24 cellular contexts compared by ENCODE assay signal in the genomic region with DNA sequence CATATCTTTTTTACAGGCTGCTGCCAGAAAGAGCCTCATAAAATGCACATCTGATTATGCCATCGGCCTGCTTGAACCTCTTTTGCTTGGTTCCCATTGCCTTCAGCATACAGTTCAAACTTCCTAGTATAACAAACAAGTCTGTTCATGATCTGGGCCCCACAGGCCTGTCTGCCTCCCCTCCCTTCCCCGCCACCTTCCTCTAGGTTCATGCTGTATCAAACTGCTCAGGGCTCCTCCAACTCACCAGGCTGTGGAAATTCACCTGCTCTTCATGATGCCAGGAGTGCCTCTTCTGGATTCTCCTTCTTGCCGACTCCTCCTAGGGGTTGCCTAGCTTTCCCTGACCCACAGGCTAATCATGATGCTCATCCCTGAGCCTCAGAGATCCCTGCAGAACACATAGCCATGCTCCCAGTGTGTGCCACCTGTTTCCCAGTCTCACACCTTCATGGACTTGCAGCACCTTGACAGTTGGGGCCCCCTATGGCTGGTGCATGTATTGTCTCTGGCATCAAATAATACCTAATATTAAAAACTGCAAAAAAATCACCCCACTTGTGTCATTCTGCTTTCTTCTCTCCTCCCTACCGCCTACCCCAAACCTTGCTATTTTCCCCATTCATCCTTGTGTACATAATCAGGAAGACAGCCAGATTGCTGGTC. TPM values are rescaled to one million over a fixed set of nuclear protein-coding genes. Genes with fewer than 3 reads are reported as not detected.
A peak's percentile ranks its signal among the peaks of the same experiment; 100 is the strongest.
DNase-seq lines count a peak whose midpoint lies in the region; ATAC-seq, FAIRE-seq and TF ChIP-seq lines count a peak whose summit lies in the region.
"Had no signal": no experiment of that assay in that cellular context is flagged by ENCODE, and none has a peak within 500 bp of the region (broad histone marks: within the 10 kb centered on the region; RNA-seq: fewer than 3 reads in every experiment).

No MANE protein-coding gene starts in this region.

- no peaks in the 10 kb centered on the region for H3K36me3 Mint-ChIP-seq in T-helper 2 cell treated with Interferon-gamma antibody and Interleukin-4, amounts not matched to agents 5 μg/mL and 100 μg/mL, for 36 hours (ENCODE audit: low read depth)
- H3K36me3 Mint-ChIP-seq: CD8-positive, alpha-beta memory T cell had no signal

- POLR2A ChIA-PET in HepG2 (lab: Yijun Ruan, JAX): no interaction called here

- BruUV-seq in HepG2 (replicated peaks; lab: Mats Ljungman, UMichigan): no TSS peak

- FAIRE-seq in HepG2 (lab: Jason Lieb, UNC): no peak
- FAIRE-seq: GM19239, H1 had no signal

- H3K9me3 Mint-ChIP-seq in T-helper 2 cell treated with Interferon-gamma antibody and Interleukin-4, amounts not matched to agents 5 μg/mL and 100 μg/mL, for 36 hours: peaks cover 4% of the 10 kb centered on the region

- H3K27me3 ChIP-seq in RWPE2 (ENCODE audit: insufficient read depth, poor library complexity, severe bottlenecking) (no peaks in the 10 kb centered on the region), HepG2 (ENCODE audit: control insufficient read depth in 1 of 2, insufficient read depth in 2 of 2, low read length in 2 of 2) (no peaks in the 10 kb centered on the region)

- peaks cover 25% of the 10 kb centered on the region for H3K4me1 ChIP-seq in RWPE2 (ENCODE audit: insufficient read depth, poor library complexity, severe bottlenecking)
- no peaks in the 10 kb centered on the region for H3K4me1 ChIP-seq in HepG2 (ENCODE audit: insufficient read depth, low read length)

- H3K9ac ChIP-seq in HepG2 (ENCODE audit: insufficient read depth, low read depth, low read length): no peak overlapping the region
- H3K9ac ChIP-seq: SK-N-SH had no signal

- no peaks in the 10 kb centered on the region for H3K9me3 ChIP-seq in RWPE2 (ENCODE audit: severe bottlenecking)
- H3K9me3 ChIP-seq in HepG2 (ENCODE audit: low read length): no peaks in the 10 kb centered on the region
- H3K9me3 ChIP-seq: SK-N-SH had no signal

- in situ Hi-C loops in HepG2 (cut with HindIII; ENCODE audit: extremely low pct_ligation_motif_present, low pct_unique_long_range_greater_than_20kb): no loop called here

- peaks cover 4% of the 10 kb centered on the region for H3K4me1 Mint-ChIP-seq in T-helper 2 cell treated with Interferon-gamma antibody and Interleukin-4, amounts not matched to agents 5 μg/mL and 100 μg/mL, for 36 hours (ENCODE audit: low read depth)

- H3K27ac Mint-ChIP-seq in T-helper 2 cell treated with Interferon-gamma antibody and Interleukin-4, amounts not matched to agents 5 μg/mL and 100 μg/mL, for 36 hours: peak overlapping the region; percentile 8

- no peaks in the 10 kb centered on the region for H3K79me2 ChIP-seq in HepG2 (ENCODE audit: insufficient read depth, low read length)

- H3K4me3 Mint-ChIP-seq in T-helper 2 cell treated with Interferon-gamma antibody and Interleukin-4, amounts not matched to agents 5 μg/mL and 100 μg/mL, for 36 hours: no peak overlapping the region
- H3K4me3 Mint-ChIP-seq: CD8-positive, alpha-beta memory T cell had no signal

- H2AFZ ChIP-seq in HepG2 (ENCODE audit: low read length): no peak overlapping the region

- no peak overlapping the region for H3K27ac ChIP-seq in RWPE2 (ENCODE audit: poor library complexity, severe bottlenecking)
- H3K27ac ChIP-seq in HepG2 (ENCODE audit: extremely low read length, insufficient read depth, low read length): no peak overlapping the region
- H3K27ac ChIP-seq: C4-2B had no signal

- H3K36me3 ChIP-seq in RWPE2 (ENCODE audit: low read depth) (no peaks in the 10 kb centered on the region), HepG2 (replicated peaks in 1 of 2; ENCODE audit: control insufficient read depth in 1 of 2, insufficient read depth in 2 of 2, low read length in 2 of 2) (no peaks in the 10 kb centered on the region)

- CTCF ChIA-PET in HepG2 (lab: Yijun Ruan, JAX; ENCODE audit: low intra/inter-chr PET ratio, low total read pairs): no interaction called here

- ATAC-seq in RWPE2 (ENCODE audit: low read depth) (0 out of 3 replicates have a peak, but pooled peaks have one; percentile 17), esophagus mucosa (peak; percentile 73), HepG2 (no peak)

- TF ChIP-seq EP300 in HepG2 (IDR thresholded peaks at IDR 0.05; ENCODE audit: low read depth in 2 of 2, low read length in 2 of 2): no peak
- no peak for TF ChIP-seq EP300 in HepG2 (CRISPR knock-in tag; IDR thresholded peaks at IDR 0.05; ENCODE audit: borderline replicate concordance)

- TF ChIP-seq CTCF in RWPE2 (IDR thresholded peaks at IDR 0.05; ENCODE audit: poor library complexity, severe bottlenecking) (no peak), HepG2 (CRISPR knock-in tag; IDR thresholded peaks at IDR 0.05) (no peak)

- no peak overlapping the region for H3K4me3 ChIP-seq in RWPE2 (ENCODE audit: severe bottlenecking)
- no peak overlapping the region for H3K4me3 ChIP-seq in HepG2 (replicated peaks in 1 of 3; ENCODE audit: insufficient read depth in 1 of 3, low read depth in 2 of 3, low read length in 3 of 3)

- WGBS in HepG2 (ENCODE audit: low lambda C conversion rate): 30% methylated on average over 4 of the region's 4 CpGs

- no peak overlapping the region for H3K4me2 ChIP-seq in HepG2 (ENCODE audit: low read depth, low read length)
- H3K4me2 ChIP-seq: SK-N-SH had no signal

- no peak for TF ChIP-seq POLR2A in HepG2 (IDR thresholded peaks at IDR 0.05; ENCODE audit: insufficient read depth in 1 of 2, low read depth in 2 of 2, low read length in 2 of 2)

- DNase-seq in T-helper 2 cell treated with Interferon-gamma antibody and Interleukin-4, amounts not matched to agents 5 μg/mL and 100 μg/mL, for 36 hours (ENCODE audit: low spot score): no peak
- DNase-seq in T-helper 2 cell (no peak), RWPE2 (ENCODE audit: low spot score) (no peak), HepG2 (ENCODE audit: low spot score) (no peak), MV-4-11 (lab: John Stamatoyannopoulos, UW) (no peak), NAMALWA (ENCODE audit: low spot score) (no peak), mesenteric fat pad (ENCODE audit: low spot score) (no peak)
- DNase-seq: 8988T; AML-193; CD8-positive, alpha-beta memory T cell; EL; GF-D8; KBM-7; NCI-H1694; NCI-H2081; NCI-H2171; NCI-H526; RPMI8226; SIG-M5; SK-N-SH had no signal

- H4K20me1 ChIP-seq in HepG2 (ENCODE audit: insufficient read depth, low read length): no peaks in the 10 kb centered on the region

- TF ChIP-seq RAD21 in HepG2 (CRISPR knock-in tag; IDR thresholded peaks at IDR 0.05): no peak

- intact Hi-C loops in HepG2 (cut with micrococcal nuclease; ENCODE audit: unreplicated experiment): no loop called here

- H3K27me3 Mint-ChIP-seq in T-helper 2 cell treated with Interferon-gamma antibody and Interleukin-4, amounts not matched to agents 5 μg/mL and 100 μg/mL, for 36 hours (ENCODE audit: low read depth): no peaks in the 10 kb centered on the region

TF ChIP-seq in HepG2, 621 proteins besides CTCF, POLR2A, EP300 and RAD21 (continues in another document):
- TF ChIP-seq ZNF543 (CRISPR knock-in tag; IDR thresholded peaks at IDR 0.05): no peak

RNA-seq across cellular contexts. Expression of gene CD2, which starts 33.7 kb away (rescaled TPM):
- total RNA-seq in esophagus mucosa: 1.3 TPM
- total RNA-seq in HepG2 (2016; rRNA removed; fragmentation: Illumina TruSeq; extraction: Trizol): not detected in 2 replicates
- not detected in 2 replicates for total RNA-seq in HepG2 (2016; cell fraction: cytosol; rRNA removed; fragmentation: Illumina TruSeq; extraction: Trizol; ENCODE audit: low read depth)
- not detected in 2 replicates for total RNA-seq in HepG2 (2016; cell fraction: insoluble cytoplasmic fraction; rRNA removed; fragmentation: Illumina TruSeq; extraction: Trizol)
- not detected in 2 replicates for total RNA-seq in HepG2 (2016; cell fraction: membrane; rRNA removed; fragmentation: Illumina TruSeq; extraction: Trizol)
- not detected in 2 replicates for total RNA-seq in HepG2 (2016; cell fraction: nucleus; rRNA removed; fragmentation: Illumina TruSeq; extraction: Trizol)
- not detected in 2 replicates for polyA plus RNA-seq in HepG2 (2011; rRNA removed)
- not detected in 2 replicates for polyA plus RNA-seq in HepG2 (2011; cell fraction: cytosol; rRNA removed)
- polyA plus RNA-seq in HepG2 (2011; cell fraction: nucleus; rRNA removed): not detected in 2 replicates
- not detected in 2 replicates for polyA plus RNA-seq in HepG2 (2012)
- polyA plus RNA-seq in HepG2 (2016; cell fraction: cytosol; fragmentation: Illumina TruSeq; extraction: Trizol; ENCODE audit: low read depth): not detected in 2 replicates
- not detected in 2 replicates for polyA plus RNA-seq in HepG2 (2016; cell fraction: insoluble cytoplasmic fraction; fragmentation: Illumina TruSeq; extraction: Trizol; ENCODE audit: low read depth)
- not detected in 2 replicates for polyA plus RNA-seq in HepG2 (2016; cell fraction: membrane; fragmentation: Illumina TruSeq; extraction: Trizol; ENCODE audit: low read depth)
- not detected in 2 replicates for polyA plus RNA-seq in HepG2 (2016; cell fraction: nucleus; fragmentation: Illumina TruSeq; extraction: Trizol; ENCODE audit: insufficient read depth, low read depth)
- not detected in 2 replicates for polyA minus RNA-seq in HepG2 (2011; rRNA and poly(A)+ RNA removed; ENCODE audit: low replicate concordance)
- not detected in 2 replicates for polyA minus RNA-seq in HepG2 (2011; cell fraction: cytosol; rRNA and poly(A)+ RNA removed)
- not detected in 2 replicates for polyA minus RNA-seq in HepG2 (2011; cell fraction: nucleus; rRNA and poly(A)+ RNA removed)
- total RNA-seq in mesenteric fat pad: 2.3 TPM
- total RNA-seq: H1 had no signal
- polyA plus RNA-seq: H1, SK-N-SH had no signal

RNA-seq across cellular contexts. Expression of gene IGSF3, which starts 53.0 kb away (rescaled TPM):
- 55.4 TPM for total RNA-seq in esophagus mucosa
- 0.03 and 0.11 TPM in 2 replicates for total RNA-seq in HepG2 (2016; rRNA removed; fragmentation: Illumina TruSeq; extraction: Trizol)
- total RNA-seq in HepG2 (2016; cell fraction: cytosol; rRNA removed; fragmentation: Illumina TruSeq; extraction: Trizol; ENCODE audit: low read depth): not detected in 2 replicates
- total RNA-seq in HepG2 (2016; cell fraction: insoluble cytoplasmic fraction; rRNA removed; fragmentation: Illumina TruSeq; extraction: Trizol): 0.04 and 0.13 TPM in 2 replicates
- 0.03 TPM in 2 replicates for total RNA-seq in HepG2 (2016; cell fraction: membrane; rRNA removed; fragmentation: Illumina TruSeq; extraction: Trizol)
- total RNA-seq in HepG2 (2016; cell fraction: nucleus; rRNA removed; fragmentation: Illumina TruSeq; extraction: Trizol): 0.12 and 0.19 TPM in 2 replicates
- 0.16 and 0.18 TPM in 2 replicates for polyA plus RNA-seq in HepG2 (2011; rRNA removed)
- polyA plus RNA-seq in HepG2 (2011; cell fraction: cytosol; rRNA removed): 0.17 and 0.20 TPM in 2 replicates
- polyA plus RNA-seq in HepG2 (2011; cell fraction: nucleus; rRNA removed): 0.12 and 1.2 TPM in 2 replicates
- polyA plus RNA-seq in HepG2 (2012): 0.92 and 1.3 TPM in 2 replicates
- not detected in 2 replicates for polyA plus RNA-seq in HepG2 (2016; cell fraction: cytosol; fragmentation: Illumina TruSeq; extraction: Trizol; ENCODE audit: low read depth)
- polyA plus RNA-seq in HepG2 (2016; cell fraction: insoluble cytoplasmic fraction; fragmentation: Illumina TruSeq; extraction: Trizol; ENCODE audit: low read depth): 0.04 TPM in 1 of 2 replicates, not detected in the other
- not detected in 2 replicates for polyA plus RNA-seq in HepG2 (2016; cell fraction: membrane; fragmentation: Illumina TruSeq; extraction: Trizol; ENCODE audit: low read depth)
- polyA plus RNA-seq in HepG2 (2016; cell fraction: nucleus; fragmentation: Illumina TruSeq; extraction: Trizol; ENCODE audit: insufficient read depth, low read depth): 0.08 TPM in 1 of 2 replicates, not detected in the other
- 0.56 and 10.7 TPM in 2 replicates for polyA minus RNA-seq in HepG2 (2011; rRNA and poly(A)+ RNA removed; ENCODE audit: low replicate concordance)
- 0.40 and 0.44 TPM in 2 replicates for polyA minus RNA-seq in HepG2 (2011; cell fraction: cytosol; rRNA and poly(A)+ RNA removed)
- polyA minus RNA-seq in HepG2 (2011; cell fraction: nucleus; rRNA and poly(A)+ RNA removed): 0.12 and 0.13 TPM in 2 replicates
- 0.84 TPM for total RNA-seq in mesenteric fat pad
- polyA plus RNA-seq: CD8-positive, alpha-beta memory T cell had no signal

Comparison
In these comparisons a context has a peak if more than half of its experiments do, and no peak if none do; other contexts are left out.
1. RNA of gene IGSF3, which starts 53.0 kb away (total RNA-seq): 55.4 TPM in esophagus mucosa (single experiment); 0.84 TPM in mesenteric fat pad (single experiment) and 0.03 to 0.19 TPM in HepG2; every median in the first group is over 10 times any median in the second.